1 cellular context compared by ENCODE assay signal in the genomic region with DNA sequence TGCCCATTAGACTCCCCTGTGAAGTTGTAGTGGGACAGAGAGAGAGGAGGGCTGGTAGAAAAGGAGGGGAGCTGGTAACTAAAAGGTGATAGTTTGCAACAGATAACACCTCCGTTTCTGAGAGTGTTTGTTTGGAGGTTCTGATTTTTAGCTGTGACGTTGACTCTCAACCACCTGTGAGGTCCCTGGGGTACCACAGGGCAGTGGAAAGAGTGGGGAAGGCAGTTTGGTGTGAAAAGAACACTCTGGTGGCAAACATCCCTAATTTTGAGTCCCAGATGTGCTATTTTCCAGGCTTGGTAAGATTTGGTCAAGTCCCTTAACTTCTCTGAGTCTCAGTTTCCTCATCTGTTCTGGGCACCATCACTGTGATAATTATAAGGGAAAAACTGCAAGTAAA.
TF ChIP-seq lines count a peak whose summit lies in the region.

No MANE protein-coding gene starts in this region.

TF ChIP-seq in K562, 482 proteins besides CTCF, POLR2A, EP300 and RAD21:
- no peak for TF ChIP-seq ZNF79 (CRISPR knock-in tag; IDR thresholded peaks at IDR 0.05; ENCODE audit: low read depth)
- no peak for TF ChIP-seq CEBPG (CRISPR knock-in tag; IDR thresholded peaks at IDR 0.05)
- peak; percentile 22 to 34; a peak in 1 of 4 replicates for TF ChIP-seq CEBPG (tag; conservative IDR thresholded peaks at IDR 0.05 in 1 of 2, IDR thresholded peaks at IDR 0.05 in 1 of 2)
- TF ChIP-seq ETV1 (tag; conservative IDR thresholded peaks at IDR 0.05; ENCODE audit: low read depth), result no peak
